Comparison of ENCODE assay signal across 8 cellular contexts in the genomic region with DNA sequence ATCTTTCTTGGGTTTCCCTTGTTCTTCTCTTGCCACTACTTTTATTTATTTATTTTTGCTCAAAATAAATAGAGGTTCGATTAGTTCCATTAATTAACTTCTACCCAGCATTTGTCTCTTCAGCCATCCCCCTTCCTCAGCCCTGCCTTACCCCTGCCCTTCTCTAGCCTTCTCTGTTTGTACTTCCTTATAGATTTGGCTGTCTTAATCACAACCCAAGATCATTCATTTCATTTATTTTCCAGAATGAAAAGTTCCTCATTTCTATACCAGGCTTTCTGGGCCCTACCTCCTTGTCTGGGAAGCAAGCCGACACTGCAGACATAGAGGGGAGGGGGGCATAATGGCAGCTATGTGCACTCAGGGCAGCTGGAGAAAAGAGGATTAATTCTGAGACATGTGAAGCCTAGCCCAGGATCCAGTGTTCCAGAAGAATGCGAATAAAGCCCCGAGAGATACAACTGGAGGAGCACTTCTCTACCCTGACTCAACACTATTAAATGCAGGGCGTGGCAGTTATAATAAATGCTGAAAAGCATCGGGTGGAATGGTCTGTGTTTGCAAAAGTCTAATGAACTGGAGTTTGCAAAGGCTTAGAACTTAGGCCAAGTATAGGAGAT. TPM values are rescaled to one million over a fixed set of nuclear protein-coding genes. Genes with fewer than 3 reads are reported as not detected.
DNase-seq lines count a peak whose midpoint lies in the region; TF ChIP-seq lines count a peak whose summit lies in the region.

No MANE protein-coding gene starts in this region.

- no peaks in the 10 kb centered on the region for H3K9me3 ChIP-seq in adrenal gland (replicated peaks in 1 of 3)
- no peaks in the 10 kb centered on the region for H3K9me3 ChIP-seq in transverse colon

- TF ChIP-seq CTCF in adrenal gland (IDR thresholded peaks at IDR 0.05) (no peak), transverse colon (IDR thresholded peaks at IDR 0.05) (no peak)

- H3K27ac ChIP-seq in adrenal gland, result peak overlapping the region; percentile 3 to 67 (median 57)
- peak overlapping the region; percentile 89 to 99 (median 94) for H3K27ac ChIP-seq in transverse colon

- H3K4me3 ChIP-seq in adrenal gland, result no peak overlapping the region
- H3K4me3 ChIP-seq in transverse colon, result peak overlapping the region in 1 of 4 donors; percentile 22

- no peaks in the 10 kb centered on the region for H3K27me3 Mint-ChIP-seq in activated naive CD4-positive, alpha-beta T cell treated with anti-CD3 and anti-CD28 coated beads for 36 hours (ENCODE audit: low read depth)

- H3K27ac Mint-ChIP-seq in activated naive CD4-positive, alpha-beta T cell treated with anti-CD3 and anti-CD28 coated beads for 36 hours, result peak overlapping the region; percentile 84

- DNase-seq in activated naive CD4-positive, alpha-beta T cell treated with anti-CD3 and anti-CD28 coated beads for 36 hours, result peak; percentile 13
- DNase-seq in activated naive CD4-positive, alpha-beta T cell (lab: John Stamatoyannopoulos, UW), result no peak
- DNase-seq in adrenal gland (no peak), left kidney (ENCODE audit: low read depth, low spot score) (peak; percentile 15), transverse colon (no peak), posterior cingulate gyrus (no peak), DMS114 treated with DMSO at 0.1 percent for 48 hours (lab: John Stamatoyannopoulos, UW; ENCODE audit: unreplicated experiment) (no peak), NCI-H510A (lab: John Stamatoyannopoulos, UW) (no peak)

- CTCF ChIA-PET in activated naive CD4-positive, alpha-beta T cell treated with anti-CD3 and anti-CD28 coated beads for 36 hours (lab: Charles Lee), result interaction anchor here (0.9 to 4.2 kb wide), 4 partner anchors 28 to 255 kb away, joined by 3 to 13 read pairs (median 5); no protein-coding TSS in a partner anchor

- H3K4me1 Mint-ChIP-seq in activated naive CD4-positive, alpha-beta T cell treated with anti-CD3 and anti-CD28 coated beads for 36 hours (ENCODE audit: low read depth), result peaks cover 96% of the 10 kb centered on the region

- no peaks in the 10 kb centered on the region for H3K36me3 Mint-ChIP-seq in activated naive CD4-positive, alpha-beta T cell treated with anti-CD3 and anti-CD28 coated beads for 36 hours (ENCODE audit: low read depth)

- no peaks in the 10 kb centered on the region for H3K36me3 ChIP-seq in adrenal gland (replicated peaks in 1 of 2)
- H3K36me3 ChIP-seq in transverse colon, result no peaks in the 10 kb centered on the region

- TF ChIP-seq POLR2A in adrenal gland (IDR thresholded peaks at IDR 0.05), result no peak
- no peak for TF ChIP-seq POLR2A in transverse colon (IDR thresholded peaks at IDR 0.05)

- H3K4me3 Mint-ChIP-seq in activated naive CD4-positive, alpha-beta T cell treated with anti-CD3 and anti-CD28 coated beads for 36 hours, result peak overlapping the region; percentile 32

- in situ Hi-C loops in transverse colon (cut with MboI; ENCODE audit: low pct_ligation_motif_present in 1 of 4, low pct_unique_long_range_greater_than_20kb in 1 of 4, low sequenced_read_pairs in 3 of 4), result no loop called here

- H3K27me3 ChIP-seq in adrenal gland (no peaks in the 10 kb centered on the region), transverse colon (no peaks in the 10 kb centered on the region)

- H3K9me3 Mint-ChIP-seq in activated naive CD4-positive, alpha-beta T cell treated with anti-CD3 and anti-CD28 coated beads for 36 hours, result no peaks in the 10 kb centered on the region

- intact Hi-C loops in activated naive CD4-positive, alpha-beta T cell treated with anti-CD3 and anti-CD28 coated beads for 36 hours (cut with micrococcal nuclease), result loop anchor here (1.0 to 2.0 kb wide), 5 partner anchors 18 to 508 kb away; no protein-coding TSS in a partner anchor
- intact Hi-C loops in adrenal gland (cut with DNase I), result no loop called here
- intact Hi-C loops in transverse colon (cut with DNase I; ENCODE audit: low total_unique reads), result no loop called here
- intact Hi-C loops in posterior cingulate gyrus (cut with DNase I), result no loop called here

- WGBS in adrenal gland, 4 donors, result 55 to 72% (median 64%) methylated on average over 6 of the region's 6 CpGs
- 14 to 17% methylated on average over 6 of the region's 6 CpGs for WGBS in transverse colon (ENCODE audit: low coverage in 1 of 2), 2 donors

- H3K4me1 ChIP-seq in adrenal gland (replicated peaks in 1 of 2), result peaks cover 0 to 22% of the 10 kb centered on the region in 2 donors
- peaks cover 48 to 90% (median 60%) of the 10 kb centered on the region in 4 donors for H3K4me1 ChIP-seq in transverse colon

- TF ChIP-seq EP300 in transverse colon (IDR thresholded peaks at IDR 0.05; ENCODE audit: low read depth), result no peak

RNA-seq across cellular contexts. Expression of a gene that starts 6.4 kb away (rescaled TPM):
- 100 to 1,000 TPM; 143 to 146 TPM for total RNA-seq in activated naive CD4-positive, alpha-beta T cell treated with anti-CD3 and anti-CD28 coated beads for 36 hours
- 100 to 1,000 TPM in 1 of 8 donors, 10 to 100 TPM in 7; 16.8 to 108 (median 41.3) TPM for total RNA-seq in adrenal gland
- polyA plus RNA-seq in adrenal gland, result 10 to 100 TPM; 39.7 to 75.1 (median 47.0) TPM
- 100 to 1,000 TPM in 3 of 4 donors, 10 to 100 TPM in 1; 98.3 to 724 (median 511) TPM for total RNA-seq in transverse colon

RNA-seq across cellular contexts. Expression of a gene that starts 53.7 kb away (rescaled TPM):
- total RNA-seq in activated naive CD4-positive, alpha-beta T cell treated with anti-CD3 and anti-CD28 coated beads for 36 hours, result 10 to 100 TPM; 37.2 to 42.6 TPM
- total RNA-seq in adrenal gland (10 to 100 TPM; 14.5 to 51.7 (median 39.8) TPM), transverse colon (10 to 100 TPM in 3 of 4 donors, 1 to 10 TPM in 1; 9.6 to 44.9 (median 18.1) TPM)
- polyA plus RNA-seq in adrenal gland, result 10 to 100 TPM; 46.5 to 86.9 (median 50.8) TPM

RNA-seq across cellular contexts. Expression of a gene that starts 54.1 kb away (rescaled TPM):
- total RNA-seq in activated naive CD4-positive, alpha-beta T cell treated with anti-CD3 and anti-CD28 coated beads for 36 hours, result 10 to 100 TPM; 24.9 to 27.2 TPM
- 10 to 100 TPM; 24.1 to 78.2 (median 37.1) TPM for total RNA-seq in adrenal gland
- polyA plus RNA-seq in adrenal gland, result 10 to 100 TPM; 16.4 to 43.3 (median 16.7) TPM
- total RNA-seq in transverse colon, result 100 to 1,000 TPM in 1 of 4 donors, 10 to 100 TPM in 3; 57.3 to 125 (median 73.4) TPM

Comparison
In these comparisons a context has a peak if more than half of its experiments do, and no peak if none do; other contexts are left out.
1. DNase-seq: peak in activated naive CD4-positive, alpha-beta T cell treated with anti-CD3 and anti-CD28 coated beads for 36 hours (single experiment) and left kidney (single experiment); none in activated naive CD4-positive, alpha-beta T cell (0 of 4), adrenal gland (0 of 7), transverse colon (single experiment), posterior cingulate gyrus (0 of 10), DMS114 treated with DMSO at 0.1 percent for 48 hours (single experiment) and NCI-H510A (single experiment).